ENCODE assay signal across 9 cellular contexts in the genomic region with DNA sequence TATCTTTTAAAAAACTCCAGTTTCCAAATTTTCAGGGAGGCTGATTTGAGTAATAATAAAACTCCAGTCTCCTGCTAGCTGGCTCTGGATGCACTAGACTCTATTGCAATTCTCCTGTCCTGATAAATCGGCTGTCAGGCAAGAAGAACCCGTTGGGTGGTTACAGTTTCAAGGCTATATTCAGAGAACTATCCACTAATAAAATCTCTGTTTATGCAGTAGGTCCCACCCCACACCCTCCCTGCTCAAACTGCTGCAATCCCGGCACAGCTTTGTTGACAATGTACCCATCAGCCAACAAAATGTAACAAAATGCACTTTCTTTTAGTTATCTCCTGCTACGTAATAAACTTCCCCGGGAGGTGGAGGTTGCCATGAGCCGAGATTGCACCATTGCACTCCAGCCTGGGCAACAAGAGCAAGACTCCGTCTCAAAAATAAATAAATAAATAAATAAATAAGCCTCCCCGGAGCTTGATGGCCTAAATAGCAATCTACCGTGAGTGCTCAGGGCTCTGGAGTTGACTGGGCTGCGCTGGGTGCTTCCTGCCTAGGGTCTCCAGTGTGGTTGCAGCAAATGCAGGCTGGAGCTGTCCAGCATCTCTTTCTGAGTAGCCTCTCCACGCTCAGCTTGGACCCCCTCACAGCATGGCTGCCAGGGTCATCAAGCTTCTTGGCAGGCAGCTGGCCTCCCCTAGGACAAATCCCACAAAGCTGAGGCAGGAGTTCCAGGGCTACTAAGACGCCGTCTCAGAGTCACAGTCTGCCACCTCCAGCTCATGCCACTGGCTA. TPM values are rescaled to one million over a fixed set of nuclear protein-coding genes. Genes with fewer than 3 reads are reported as not detected.
DNase-seq lines count a peak whose midpoint lies in the region; ATAC-seq and TF ChIP-seq lines count a peak whose summit lies in the region.
"Had no signal": no experiment of that assay in that cellular context is flagged by ENCODE, and none has a peak within 500 bp of the region (broad histone marks: within the 10 kb centered on the region; RNA-seq: fewer than 3 reads in every experiment).

No MANE protein-coding gene starts in this region.

- TF ChIP-seq CTCF in RWPE1 (conservative IDR thresholded peaks at IDR 0.05; ENCODE audit: low read depth): no peak

- POLR2A ChIA-PET in RWPE1 (lab: Yijun Ruan, JAX; ENCODE audit: low non-redundant PET): no interaction called here

- H3K36me3 ChIP-seq in skeletal muscle tissue (ENCODE audit: control insufficient read depth in 3 of 3, insufficient read depth in 3 of 3, low read length in 3 of 3) (no peaks in the 10 kb centered on the region), SJCRH30 (no peaks in the 10 kb centered on the region)

- DNase-seq in T-helper 1 cell: no peak
- DNase-seq in RWPE1 (ENCODE audit: low spot score): no peak
- DNase-seq in NCI-H1436 treated with DMSO at 0.1 percent for 48 hours (lab: John Stamatoyannopoulos, UW): no peak
- DNase-seq in NCI-H2107 (lab: John Stamatoyannopoulos, UW): no peak
- no peak for DNase-seq in SJCRH30
- DNase-seq: KBM-7 had no signal

- H3K9me3 ChIP-seq in skeletal muscle tissue (ENCODE audit: control insufficient read depth in 3 of 3, low read length in 3 of 3) (no peaks in the 10 kb centered on the region), SJCRH30 (replicated peaks) (no peaks in the 10 kb centered on the region)

- H3K4me3 ChIP-seq in skeletal muscle tissue (ENCODE audit: low read length in 3 of 3) (no peak overlapping the region), SJCRH30 (no peak overlapping the region)

- peak overlapping the region; percentile 94 for H3K4me3 Mint-ChIP-seq in T-helper 1 cell treated with Interleukin-12 subunit alpha and Interleukin-12 subunit beta and Interleukin-4 antibody, amounts not matched to agents 30 μg/mL and 1 μg/mL, for 36 hours

- H3K27me3 ChIP-seq in skeletal muscle tissue (ENCODE audit: control insufficient read depth in 3 of 3, insufficient read depth in 3 of 3, low read length in 3 of 3) (peaks cover 20 to 61% (median 45%) of the 10 kb centered on the region in 3 donors), SJCRH30 (peaks cover 5% of the 10 kb centered on the region; the same call in 1 of the 2 replicates)

- H3K9me3 Mint-ChIP-seq in T-helper 1 cell treated with Interleukin-12 subunit alpha and Interleukin-12 subunit beta and Interleukin-4 antibody, amounts not matched to agents 30 μg/mL and 1 μg/mL, for 36 hours: no peaks in the 10 kb centered on the region

- peak; percentile 12 for ATAC-seq in esophagus mucosa

- H3K36me3 Mint-ChIP-seq in T-helper 1 cell treated with Interleukin-12 subunit alpha and Interleukin-12 subunit beta and Interleukin-4 antibody, amounts not matched to agents 30 μg/mL and 1 μg/mL, for 36 hours (ENCODE audit: low read depth): peaks cover 7% of the 10 kb centered on the region

- H3K4me1 ChIP-seq in skeletal muscle tissue (ENCODE audit: control insufficient read depth in 3 of 3, insufficient read depth in 3 of 3, low read length in 3 of 3): no peaks in the 10 kb centered on the region
- peaks cover 5% of the 10 kb centered on the region for H3K4me1 ChIP-seq in SJCRH30

- H3K27me3 Mint-ChIP-seq in T-helper 1 cell treated with Interleukin-12 subunit alpha and Interleukin-12 subunit beta and Interleukin-4 antibody, amounts not matched to agents 30 μg/mL and 1 μg/mL, for 36 hours (ENCODE audit: low read depth): no peaks in the 10 kb centered on the region

- peak overlapping the region; percentile 100 for H3K27ac Mint-ChIP-seq in T-helper 1 cell treated with Interleukin-12 subunit alpha and Interleukin-12 subunit beta and Interleukin-4 antibody, amounts not matched to agents 30 μg/mL and 1 μg/mL, for 36 hours

- CTCF ChIA-PET in RWPE1 (lab: Yijun Ruan, JAX): interaction anchor here (1.1 kb wide), 1 partner anchor 32 kb away, joined by 3 read pairs; no protein-coding TSS in a partner anchor

- H3K4me1 Mint-ChIP-seq in T-helper 1 cell treated with Interleukin-12 subunit alpha and Interleukin-12 subunit beta and Interleukin-4 antibody, amounts not matched to agents 30 μg/mL and 1 μg/mL, for 36 hours (ENCODE audit: low read depth): peaks cover 36% of the 10 kb centered on the region

- peak overlapping the region; percentile 90 for H3K27ac ChIP-seq in RWPE1
- peak overlapping the region; percentile 44 for H3K27ac ChIP-seq in skeletal muscle tissue (ENCODE audit: low read depth, low read length)
- H3K27ac ChIP-seq in SJCRH30: no peak overlapping the region

- H3K9ac ChIP-seq in skeletal muscle tissue (ENCODE audit: low read depth in 1 of 3, low read length in 3 of 3): no peak overlapping the region

RNA-seq across cellular contexts. Expression of gene FBRSL1, which starts 43.2 kb away (rescaled TPM):
- total RNA-seq in esophagus mucosa (26.1 TPM), skeletal muscle tissue (6.8 TPM)
- 15.6 and 15.7 TPM in 2 replicates for total RNA-seq in SJCRH30 (2014; rRNA removed; shearing (Covaris generic))
